In the genomic region with DNA sequence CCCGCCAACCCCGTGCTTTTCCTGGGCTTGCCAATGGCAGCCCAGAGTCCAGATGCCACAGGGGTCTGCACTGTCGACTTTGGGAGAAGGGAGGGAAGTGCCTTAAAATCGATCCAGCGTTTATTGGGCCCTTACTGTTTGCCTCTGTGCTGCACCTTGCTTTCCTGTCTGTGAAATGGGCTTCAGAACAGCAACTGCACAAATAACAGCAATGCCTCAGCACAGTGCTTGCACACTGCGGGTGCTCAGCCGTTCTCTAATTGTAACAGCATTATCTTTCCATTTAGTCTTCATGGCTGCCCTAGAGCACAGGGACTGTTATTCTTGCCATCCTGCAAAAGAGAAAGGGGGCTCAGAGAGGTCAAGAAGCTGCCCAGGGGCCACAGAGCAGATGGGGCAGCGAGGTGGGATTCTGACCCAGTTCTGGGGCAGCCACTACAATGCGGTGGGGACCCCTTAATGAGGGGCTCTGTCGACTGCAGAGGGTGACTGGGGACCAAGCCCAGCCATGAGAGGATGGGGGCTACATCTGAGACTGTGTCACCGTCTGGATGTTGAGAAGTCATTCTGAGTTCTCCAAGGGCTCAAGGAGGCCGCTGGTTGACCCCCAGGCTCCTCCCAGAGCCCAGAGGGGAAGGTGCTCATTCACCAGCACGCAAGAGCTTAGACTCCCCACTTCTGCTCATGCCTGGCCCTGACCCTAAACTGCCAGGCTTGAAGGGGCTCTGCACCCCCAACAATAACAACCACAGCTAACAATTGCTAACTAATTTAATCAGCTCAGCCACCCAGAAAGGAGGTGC, we compare ENCODE assay signal across 27 cellular contexts. TPM values are rescaled to one million over a fixed set of nuclear protein-coding genes. Genes with fewer than 3 reads are reported as not detected.
DNase-seq lines count a peak whose midpoint lies in the region; ATAC-seq and TF ChIP-seq lines count a peak whose summit lies in the region.
"Had no signal": no experiment of that assay in that cellular context is flagged by ENCODE, and none has a peak within 500 bp of the region (broad histone marks: within the 10 kb centered on the region; RNA-seq: fewer than 3 reads in every experiment).

No MANE protein-coding gene starts in this region.

- ATAC-seq in left lung: no peak
- no peak for ATAC-seq in stimulated activated naive CD8-positive, alpha-beta T cell treated with anti-CD3 and anti-CD28 coated beads, Interleukin-15, amount 100 ng/mL, for 72 hours
- ATAC-seq: activated CD8-positive, alpha-beta T cell treated with anti-CD3 and anti-CD28 coated beads for 36 hours; natural killer cell had no signal

- TF ChIP-seq POLR2A in prostate gland (IDR thresholded peaks at IDR 0.05): no peak

- H3K4me3 ChIP-seq in colonic mucosa (no peak overlapping the region), left lung (no peak overlapping the region), prostate gland (no peak overlapping the region)

- H3K27ac ChIP-seq in colonic mucosa: peak overlapping the region; percentile 91
- H3K27ac ChIP-seq in left lung: peak overlapping the region; percentile 70 to 72
- peak overlapping the region; percentile 72 to 80 for H3K27ac ChIP-seq in prostate gland

- H3K9me3 Mint-ChIP-seq in stimulated activated naive CD8-positive, alpha-beta T cell treated with anti-CD3 and anti-CD28 coated beads, Interleukin-15, amount 100 ng/mL, for 72 hours: no peaks in the 10 kb centered on the region
- H3K9me3 Mint-ChIP-seq: activated CD8-positive, alpha-beta T cell treated with anti-CD3 and anti-CD28 coated beads for 36 hours; natural killer cell; T-helper 2 cell treated with Interferon-gamma antibody and Interleukin-4, amounts not matched to agents 5 μg/mL and 100 μg/mL, for 36 hours had no signal

- H3K27me3 Mint-ChIP-seq in stimulated activated naive CD8-positive, alpha-beta T cell treated with anti-CD3 and anti-CD28 coated beads, Interleukin-15, amount 100 ng/mL, for 72 hours: peaks cover 97% of the 10 kb centered on the region

- no peaks in the 10 kb centered on the region for H3K9me3 ChIP-seq in colonic mucosa
- H3K9me3 ChIP-seq in left lung: no peaks in the 10 kb centered on the region
- H3K9me3 ChIP-seq in prostate gland: no peaks in the 10 kb centered on the region

- H3K4me1 ChIP-seq in colonic mucosa: no peaks in the 10 kb centered on the region
- peaks cover 0 to 7% of the 10 kb centered on the region in 2 donors for H3K4me1 ChIP-seq in left lung
- H3K4me1 ChIP-seq in prostate gland (replicated peaks): no peaks in the 10 kb centered on the region

- H3K36me3 ChIP-seq in colonic mucosa (no peaks in the 10 kb centered on the region), left lung (no peaks in the 10 kb centered on the region), prostate gland (no peaks in the 10 kb centered on the region)

- H3K9ac ChIP-seq in colonic mucosa (ENCODE audit: low read depth in 2 of 2, low read length in 2 of 2): peak overlapping the region; percentile 8 to 43

- H3K4me3 Mint-ChIP-seq in stimulated activated naive CD8-positive, alpha-beta T cell treated with anti-CD3 and anti-CD28 coated beads, Interleukin-15, amount 100 ng/mL, for 72 hours: no peak overlapping the region
- H3K4me3 Mint-ChIP-seq: activated CD8-positive, alpha-beta T cell treated with anti-CD3 and anti-CD28 coated beads for 36 hours; brain; natural killer cell; T-helper 2 cell treated with Interferon-gamma antibody and Interleukin-4, amounts not matched to agents 5 μg/mL and 100 μg/mL, for 36 hours had no signal

- DNase-seq in colonic mucosa: no peak
- DNase-seq in left lung: no peak
- no peak for DNase-seq in prostate gland (ENCODE audit: low spot score)
- no peak for DNase-seq in CD1c-positive myeloid dendritic cell (ENCODE audit: extremely low spot score)
- DNase-seq in globus pallidus (ENCODE audit: low spot score): no peak
- no peak for DNase-seq in stimulated activated naive CD8-positive, alpha-beta T cell treated with anti-CD3 and anti-CD28 coated beads, Interleukin-15, amount 100 ng/mL, for 72 hours
- no peak for DNase-seq in activated CD4-positive, alpha-beta T cell treated with anti-CD3 and anti-CD28 coated beads for 1 hour
- DNase-seq: activated CD8-positive, alpha-beta memory T cell treated with anti-CD3 and anti-CD28 coated beads, Interleukin-2, amount 50 U/mL, for 48 hours; activated CD8-positive, alpha-beta T cell treated with anti-CD3 and anti-CD28 coated beads for 36 hours; activated naive CD4-positive, alpha-beta T cell treated with anti-CD3 and anti-CD28 coated beads, Interleukin-2, amount 50 U/mL, for 16 hours; Calu3; DMS79; HCEC 1CT; MV-4-11; natural killer cell; NCI-H1436 treated with DMSO at 0.1 percent for 48 hours; NCI-H2081 treated with DMSO at 0.1 percent for 48 hours; NCI-H345; NCI-H774; SIG-M5; small intestine; stimulated activated naive CD4-positive, alpha-beta T cell had no signal

- intact Hi-C loops in colonic mucosa (cut with DNase I): no loop called here
- intact Hi-C loops in left lung (cut with DNase I): no loop called here
- intact Hi-C loops in prostate gland (cut with DNase I): no loop called here

- H3K27me3 ChIP-seq in colonic mucosa (peaks cover 82% of the 10 kb centered on the region), left lung (peaks cover 81 to 100% of the 10 kb centered on the region in 2 donors), prostate gland (replicated peaks; ENCODE audit: insufficient read depth) (peaks cover 62% of the 10 kb centered on the region)

- H3K4me1 Mint-ChIP-seq in stimulated activated naive CD8-positive, alpha-beta T cell treated with anti-CD3 and anti-CD28 coated beads, Interleukin-15, amount 100 ng/mL, for 72 hours: peaks cover 14% of the 10 kb centered on the region

- H3K27ac Mint-ChIP-seq in stimulated activated naive CD8-positive, alpha-beta T cell treated with anti-CD3 and anti-CD28 coated beads, Interleukin-15, amount 100 ng/mL, for 72 hours: no peak overlapping the region
- H3K27ac Mint-ChIP-seq: activated CD8-positive, alpha-beta T cell treated with anti-CD3 and anti-CD28 coated beads for 36 hours; brain; CD14-positive monocyte; natural killer cell; T-helper 2 cell treated with Interferon-gamma antibody and Interleukin-4, amounts not matched to agents 5 μg/mL and 100 μg/mL, for 36 hours had no signal

- WGBS in prostate gland: 33% methylated on average over 13 of the region's 13 CpGs

- TF ChIP-seq CTCF in colonic mucosa (IDR thresholded peaks at IDR 0.05): no peak
- TF ChIP-seq CTCF in left lung (IDR thresholded peaks at IDR 0.05): no peak
- no peak for TF ChIP-seq CTCF in prostate gland (IDR thresholded peaks at IDR 0.05)

RNA-seq across cellular contexts. Expression of a gene that starts 9.4 kb away (rescaled TPM):
- 10 to 100 TPM in 1 of 2 donors, 1 to 10 TPM in 1; 6.3 to 12.1 TPM for total RNA-seq in colonic mucosa
- 10 to 100 TPM; 21.7 to 30.3 TPM for total RNA-seq in left lung
- 1 to 10 TPM; 5.3 to 6.9 TPM for total RNA-seq in prostate gland
- total RNA-seq: activated CD8-positive, alpha-beta T cell treated with anti-CD3 and anti-CD28 coated beads for 36 hours; Calu3; LHCN-M2; natural killer cell; renal cortical epithelial cell had no signal

RNA-seq across cellular contexts. Expression of a gene that starts 54.1 kb away (rescaled TPM):
- total RNA-seq in colonic mucosa (10 to 100 TPM; 15.4 to 23.7 TPM), left lung (10 to 100 TPM; 19.7 to 20.2 TPM), prostate gland (10 to 100 TPM; 23.7 to 43.8 TPM)
